ENCODE assay signal across 20 cellular contexts in the genomic region with DNA sequence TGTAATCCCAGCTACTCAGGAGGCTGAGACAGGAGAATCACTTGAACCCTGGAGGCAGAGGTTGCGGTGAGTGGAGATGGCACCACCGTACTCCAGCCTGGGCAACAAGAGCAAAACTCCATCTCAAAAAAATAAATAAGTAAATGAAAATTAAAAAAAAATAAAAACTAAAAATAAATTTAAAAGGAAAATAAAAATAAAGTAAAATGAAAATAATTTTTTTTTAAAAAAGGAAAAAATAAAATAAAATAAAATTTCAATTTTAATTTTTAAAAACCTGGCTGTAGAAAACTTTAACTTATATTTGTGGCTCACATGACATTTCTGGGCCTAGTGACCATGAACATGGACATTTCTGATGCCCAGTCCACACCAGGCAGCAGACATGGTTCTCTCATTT. TPM values are rescaled to one million over a fixed set of nuclear protein-coding genes. Genes with fewer than 3 reads are reported as not detected.
"Had no signal": no experiment of that assay in that cellular context is flagged by ENCODE, and none has a peak within 500 bp of the region (broad histone marks: within the 10 kb centered on the region; RNA-seq: fewer than 3 reads in every experiment).

No MANE protein-coding gene starts in this region.

- H3K27ac Mint-ChIP-seq: activated CD4-positive, alpha-beta memory T cell treated with anti-CD3 and anti-CD28 coated beads, Interleukin-2, amount 10 ng/mL, durations not matched to agents 7 days and 5 days; activated naive CD4-positive, alpha-beta T cell treated with anti-CD3 and anti-CD28 coated beads, Interleukin-2, amount 50 U/mL, for 24 hours; memory B cell; natural killer cell; T-cell had no signal

- H3K4me1 ChIP-seq: right atrium auricular region, suprapubic skin had no signal

- H3K4me1 Mint-ChIP-seq: activated naive CD4-positive, alpha-beta T cell treated with anti-CD3 and anti-CD28 coated beads, Interleukin-2, amount 50 U/mL, for 24 hours; natural killer cell had no signal

- H3K79me2 ChIP-seq: hepatocyte had no signal

- H3K9me3 ChIP-seq: adrenal gland, right atrium auricular region, suprapubic skin had no signal

- H3K27me3 Mint-ChIP-seq: memory B cell had no signal

- H3K36me3 ChIP-seq: adrenal gland, cardiac muscle cell, right atrium auricular region, suprapubic skin had no signal

- H3K36me3 Mint-ChIP-seq: activated naive CD4-positive, alpha-beta T cell treated with anti-CD3 and anti-CD28 coated beads, Interleukin-2, amount 50 U/mL, for 24 hours; natural killer cell; T-cell; type B pancreatic cell had no signal

- ATAC-seq: activated T-cell treated with anti-CD3 and anti-CD28 coated beads, Interleukin-2, amount 50 U/mL, for 4 hours; left lobe of liver; stimulated activated naive CD8-positive, alpha-beta T cell treated with anti-CD3 and anti-CD28 coated beads, Interleukin-15, Interleukin-2, amounts not matched to agents 100 U/mL and 50 U/mL, for 24 hours; T-cell had no signal

- DNase-seq: activated CD4-positive, alpha-beta memory T cell treated with anti-CD3 and anti-CD28 coated beads, Interleukin-2, amount 10 ng/mL, durations not matched to agents 7 days and 5 days; activated CD4-positive, alpha-beta T cell treated with anti-CD3 and anti-CD28 coated beads for 4 hours; activated effector memory CD4-positive, alpha-beta T cell treated with Interleukin-2 at 50 U/mL for 16 hours; activated T-cell treated with anti-CD3 and anti-CD28 coated beads, Interleukin-2, amount 50 U/mL, for 4 hours; erythroblast; natural killer cell; stimulated activated CD4-positive, alpha-beta T cell treated with anti-CD3 and anti-CD28 coated beads, Interleukin-4, amount 100 ng/mL, for 4 hours; stimulated activated naive CD8-positive, alpha-beta T cell treated with anti-CD3 and anti-CD28 coated beads, Interleukin-15, Interleukin-2, amounts not matched to agents 100 U/mL and 50 U/mL, for 24 hours; T1000 had no signal

- H3K4me3 ChIP-seq: adrenal gland, cardiac muscle cell, hepatocyte, right atrium auricular region, suprapubic skin had no signal

- H2AFZ ChIP-seq: hepatocyte had no signal

- H3K4me3 Mint-ChIP-seq: activated CD4-positive, alpha-beta memory T cell treated with anti-CD3 and anti-CD28 coated beads, Interleukin-2, amount 10 ng/mL, durations not matched to agents 7 days and 5 days; activated naive CD4-positive, alpha-beta T cell treated with anti-CD3 and anti-CD28 coated beads, Interleukin-2, amount 50 U/mL, for 24 hours; activated T-cell treated with anti-CD3 and anti-CD28 coated beads, Interleukin-2, amount 50 U/mL, for 4 hours; natural killer cell; T-cell; type B pancreatic cell had no signal

- H3K27me3 ChIP-seq: adrenal gland, cardiac muscle cell, hepatocyte, right atrium auricular region had no signal

- H3K9me3 Mint-ChIP-seq: activated CD4-positive, alpha-beta memory T cell treated with anti-CD3 and anti-CD28 coated beads, Interleukin-2, amount 10 ng/mL, durations not matched to agents 7 days and 5 days; activated naive CD4-positive, alpha-beta T cell treated with anti-CD3 and anti-CD28 coated beads, Interleukin-2, amount 50 U/mL, for 24 hours; activated T-cell treated with anti-CD3 and anti-CD28 coated beads, Interleukin-2, amount 50 U/mL, for 4 hours; memory B cell; natural killer cell; T-cell; type B pancreatic cell had no signal

- H3K27ac ChIP-seq: cardiac muscle cell, hepatocyte, right atrium auricular region, suprapubic skin had no signal

- H3K4me2 ChIP-seq: hepatocyte had no signal

RNA-seq across cellular contexts. Expression of a gene that starts 16.1 kb away (rescaled TPM):
- total RNA-seq: cardiac muscle cell had no signal
- polyA plus RNA-seq: cardiac muscle cell, keratinocyte had no signal

RNA-seq across cellular contexts. Expression of a gene that starts 57.9 kb away (rescaled TPM):
- total RNA-seq: activated CD4-positive, alpha-beta memory T cell treated with anti-CD3 and anti-CD28 coated beads, Interleukin-2, amount 10 ng/mL, durations not matched to agents 7 days and 5 days; activated T-cell treated with anti-CD3 and anti-CD28 coated beads, Interleukin-2, amount 50 U/mL, for 4 hours; natural killer cell; T-cell had no signal
- polyA plus RNA-seq: keratinocyte had no signal
